In genomic region chr3:114626751-114627150, GRCh38 we compare ENCODE assay signal across 17 cellular contexts.
DNase-seq lines count a peak whose midpoint lies in the region; ATAC-seq and TF ChIP-seq lines count a peak whose summit lies in the region.
"Had no signal": no experiment of that assay in that cellular context is flagged by ENCODE, and none has a peak within 500 bp of the region (broad histone marks: within the 10 kb centered on the region; RNA-seq: fewer than 3 reads in every experiment).

No MANE protein-coding gene starts in this region.

- DNase-seq in DMS 273 (lab: John Stamatoyannopoulos, UW; ENCODE audit: unreplicated experiment) (peak; percentile 62), NCI-H82 (lab: John Stamatoyannopoulos, UW) (peak; percentile 91), RPMI8226 (no peak), RWPE1 (ENCODE audit: low spot score) (no peak)
- DNase-seq: activated CD4-positive, alpha-beta T cell treated with anti-CD3 and anti-CD28 coated beads, Interleukin-2, amount 50 U/mL, for 48 hours; activated T-cell treated with anti-CD3 and anti-CD28 coated beads, Interleukin-2, amount 50 U/mL, for 24 hours; CD8-positive, alpha-beta memory T cell; MG63; NCI-H1930; NCI-H510A treated with DMSO at 0.1 percent for 48 hours; nucleus accumbens; Peyer's patch had no signal

- POLR2A ChIA-PET in RWPE1 (lab: Yijun Ruan, JAX; ENCODE audit: low non-redundant PET) = no interaction called here

- WGBS in gastroesophageal sphincter (ENCODE audit: low coverage in 1 of 2), 2 donors = 58 to 63% methylated on average over 3 to 4 of the region's 4 CpGs

- TF ChIP-seq EP300 in gastroesophageal sphincter (IDR thresholded peaks at IDR 0.05) = no peak

- no peaks in the 10 kb centered on the region for H3K36me3 ChIP-seq in gastroesophageal sphincter
- H3K36me3 ChIP-seq: MG63, Peyer's patch had no signal

- no peak overlapping the region for H3K4me3 ChIP-seq in gastroesophageal sphincter
- no peak overlapping the region for H3K4me3 ChIP-seq in skin epidermis
- H3K4me3 ChIP-seq: MG63, Peyer's patch had no signal

- H3K4me1 ChIP-seq in gastroesophageal sphincter = peaks cover 4 to 60% (median 31%) of the 10 kb centered on the region in 3 donors

- no peak for TF ChIP-seq POLR2A in gastroesophageal sphincter (IDR thresholded peaks at IDR 0.05)

- CTCF ChIA-PET in RWPE1 (lab: Yijun Ruan, JAX) = no interaction called here

- H3K27me3 ChIP-seq in gastroesophageal sphincter = no peaks in the 10 kb centered on the region
- H3K27me3 ChIP-seq: MG63, Peyer's patch had no signal

- TF ChIP-seq CTCF in gastroesophageal sphincter (IDR thresholded peaks at IDR 0.05) = no peak
- no peak for TF ChIP-seq CTCF in RWPE1 (conservative IDR thresholded peaks at IDR 0.05; ENCODE audit: low read depth)

- H3K27ac ChIP-seq in gastroesophageal sphincter (peak overlapping the region; percentile 76 to 100 (median 92)), skin epidermis (peak overlapping the region in 12 of 21 experiments; percentile 1 to 88 (median 36)), RWPE1 (no peak overlapping the region)

- H3K9me3 ChIP-seq in gastroesophageal sphincter = no peaks in the 10 kb centered on the region
- H3K9me3 ChIP-seq: MG63, Peyer's patch had no signal

- ATAC-seq in gastroesophageal sphincter (no peak), HG02759 (IDR thresholded peaks at IDR 0.05; ENCODE audit: unreplicated experiment) (no peak), GM18498 (IDR thresholded peaks at IDR 0.05; ENCODE audit: unreplicated experiment) (no peak)
- ATAC-seq: HepG2 had no signal

Comparison
In these comparisons a context has a peak if more than half of its experiments do, and no peak if none do; other contexts are left out.
1. DNase-seq: peak in DMS 273 (single experiment) and NCI-H82 (single experiment); none in RPMI8226 (single experiment) and RWPE1 (single experiment).